In the genomic region with DNA sequence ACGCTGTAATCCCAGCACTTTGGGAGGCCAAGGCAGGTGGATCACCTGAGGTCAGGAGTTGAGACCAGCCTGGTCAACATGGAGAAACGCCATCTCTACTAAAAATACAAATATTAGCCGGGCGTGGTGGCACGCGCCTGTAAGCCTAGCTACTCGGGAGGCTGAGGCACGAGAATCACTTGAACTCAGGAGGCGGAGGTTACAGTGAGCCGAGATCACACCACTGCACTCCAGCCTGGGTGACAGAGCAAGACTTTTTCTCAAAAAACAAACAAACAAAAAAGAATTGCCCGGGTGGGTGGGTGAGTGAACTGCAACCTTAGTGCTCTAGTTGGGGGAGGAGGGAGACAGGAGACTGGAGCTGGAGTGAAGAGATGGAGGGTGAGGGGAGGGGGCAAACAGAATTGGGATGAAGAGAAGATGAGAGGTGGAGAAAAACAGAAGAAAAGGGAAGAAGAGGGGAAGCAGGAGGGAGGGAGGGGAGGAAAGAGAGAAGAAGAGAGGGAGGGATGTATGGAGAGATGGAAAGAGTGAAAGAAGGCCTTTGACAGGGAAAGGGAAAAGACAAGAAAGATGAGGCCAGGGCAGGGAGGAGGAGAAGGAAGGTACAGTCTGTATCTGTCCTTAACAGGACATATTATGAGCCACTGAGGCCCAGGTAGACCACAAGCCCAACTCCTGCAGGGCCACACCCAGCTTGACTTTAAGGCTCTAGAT, we compare ENCODE assay signal across 2 cellular contexts.
TF ChIP-seq lines count a peak whose summit lies in the region.

No MANE protein-coding gene starts in this region.

TF ChIP-seq in GM23338, 12 proteins besides CTCF, POLR2A, EP300 and RAD21:
- TF ChIP-seq, protein P1, sequence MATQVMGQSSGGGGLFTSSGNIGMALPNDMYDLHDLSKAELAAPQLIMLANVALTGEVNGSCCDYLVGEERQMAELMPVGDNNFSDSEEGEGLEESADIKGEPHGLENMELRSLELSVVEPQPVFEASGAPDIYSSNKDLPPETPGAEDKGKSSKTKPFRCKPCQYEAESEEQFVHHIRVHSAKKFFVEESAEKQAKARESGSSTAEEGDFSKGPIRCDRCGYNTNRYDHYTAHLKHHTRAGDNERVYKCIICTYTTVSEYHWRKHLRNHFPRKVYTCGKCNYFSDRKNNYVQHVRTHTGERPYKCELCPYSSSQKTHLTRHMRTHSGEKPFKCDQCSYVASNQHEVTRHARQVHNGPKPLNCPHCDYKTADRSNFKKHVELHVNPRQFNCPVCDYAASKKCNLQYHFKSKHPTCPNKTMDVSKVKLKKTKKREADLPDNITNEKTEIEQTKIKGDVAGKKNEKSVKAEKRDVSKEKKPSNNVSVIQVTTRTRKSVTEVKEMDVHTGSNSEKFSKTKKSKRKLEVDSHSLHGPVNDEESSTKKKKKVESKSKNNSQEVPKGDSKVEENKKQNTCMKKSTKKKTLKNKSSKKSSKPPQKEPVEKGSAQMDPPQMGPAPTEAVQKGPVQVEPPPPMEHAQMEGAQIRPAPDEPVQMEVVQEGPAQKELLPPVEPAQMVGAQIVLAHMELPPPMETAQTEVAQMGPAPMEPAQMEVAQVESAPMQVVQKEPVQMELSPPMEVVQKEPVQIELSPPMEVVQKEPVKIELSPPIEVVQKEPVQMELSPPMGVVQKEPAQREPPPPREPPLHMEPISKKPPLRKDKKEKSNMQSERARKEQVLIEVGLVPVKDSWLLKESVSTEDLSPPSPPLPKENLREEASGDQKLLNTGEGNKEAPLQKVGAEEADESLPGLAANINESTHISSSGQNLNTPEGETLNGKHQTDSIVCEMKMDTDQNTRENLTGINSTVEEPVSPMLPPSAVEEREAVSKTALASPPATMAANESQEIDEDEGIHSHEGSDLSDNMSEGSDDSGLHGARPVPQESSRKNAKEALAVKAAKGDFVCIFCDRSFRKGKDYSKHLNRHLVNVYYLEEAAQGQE (IDR thresholded peaks at IDR 0.05; ENCODE audit: unreplicated experiment), result no peak
- no peak for TF ChIP-seq NANOG (IDR thresholded peaks at IDR 0.05; ENCODE audit: borderline replicate concordance)
- TF ChIP-seq, protein P2, sequence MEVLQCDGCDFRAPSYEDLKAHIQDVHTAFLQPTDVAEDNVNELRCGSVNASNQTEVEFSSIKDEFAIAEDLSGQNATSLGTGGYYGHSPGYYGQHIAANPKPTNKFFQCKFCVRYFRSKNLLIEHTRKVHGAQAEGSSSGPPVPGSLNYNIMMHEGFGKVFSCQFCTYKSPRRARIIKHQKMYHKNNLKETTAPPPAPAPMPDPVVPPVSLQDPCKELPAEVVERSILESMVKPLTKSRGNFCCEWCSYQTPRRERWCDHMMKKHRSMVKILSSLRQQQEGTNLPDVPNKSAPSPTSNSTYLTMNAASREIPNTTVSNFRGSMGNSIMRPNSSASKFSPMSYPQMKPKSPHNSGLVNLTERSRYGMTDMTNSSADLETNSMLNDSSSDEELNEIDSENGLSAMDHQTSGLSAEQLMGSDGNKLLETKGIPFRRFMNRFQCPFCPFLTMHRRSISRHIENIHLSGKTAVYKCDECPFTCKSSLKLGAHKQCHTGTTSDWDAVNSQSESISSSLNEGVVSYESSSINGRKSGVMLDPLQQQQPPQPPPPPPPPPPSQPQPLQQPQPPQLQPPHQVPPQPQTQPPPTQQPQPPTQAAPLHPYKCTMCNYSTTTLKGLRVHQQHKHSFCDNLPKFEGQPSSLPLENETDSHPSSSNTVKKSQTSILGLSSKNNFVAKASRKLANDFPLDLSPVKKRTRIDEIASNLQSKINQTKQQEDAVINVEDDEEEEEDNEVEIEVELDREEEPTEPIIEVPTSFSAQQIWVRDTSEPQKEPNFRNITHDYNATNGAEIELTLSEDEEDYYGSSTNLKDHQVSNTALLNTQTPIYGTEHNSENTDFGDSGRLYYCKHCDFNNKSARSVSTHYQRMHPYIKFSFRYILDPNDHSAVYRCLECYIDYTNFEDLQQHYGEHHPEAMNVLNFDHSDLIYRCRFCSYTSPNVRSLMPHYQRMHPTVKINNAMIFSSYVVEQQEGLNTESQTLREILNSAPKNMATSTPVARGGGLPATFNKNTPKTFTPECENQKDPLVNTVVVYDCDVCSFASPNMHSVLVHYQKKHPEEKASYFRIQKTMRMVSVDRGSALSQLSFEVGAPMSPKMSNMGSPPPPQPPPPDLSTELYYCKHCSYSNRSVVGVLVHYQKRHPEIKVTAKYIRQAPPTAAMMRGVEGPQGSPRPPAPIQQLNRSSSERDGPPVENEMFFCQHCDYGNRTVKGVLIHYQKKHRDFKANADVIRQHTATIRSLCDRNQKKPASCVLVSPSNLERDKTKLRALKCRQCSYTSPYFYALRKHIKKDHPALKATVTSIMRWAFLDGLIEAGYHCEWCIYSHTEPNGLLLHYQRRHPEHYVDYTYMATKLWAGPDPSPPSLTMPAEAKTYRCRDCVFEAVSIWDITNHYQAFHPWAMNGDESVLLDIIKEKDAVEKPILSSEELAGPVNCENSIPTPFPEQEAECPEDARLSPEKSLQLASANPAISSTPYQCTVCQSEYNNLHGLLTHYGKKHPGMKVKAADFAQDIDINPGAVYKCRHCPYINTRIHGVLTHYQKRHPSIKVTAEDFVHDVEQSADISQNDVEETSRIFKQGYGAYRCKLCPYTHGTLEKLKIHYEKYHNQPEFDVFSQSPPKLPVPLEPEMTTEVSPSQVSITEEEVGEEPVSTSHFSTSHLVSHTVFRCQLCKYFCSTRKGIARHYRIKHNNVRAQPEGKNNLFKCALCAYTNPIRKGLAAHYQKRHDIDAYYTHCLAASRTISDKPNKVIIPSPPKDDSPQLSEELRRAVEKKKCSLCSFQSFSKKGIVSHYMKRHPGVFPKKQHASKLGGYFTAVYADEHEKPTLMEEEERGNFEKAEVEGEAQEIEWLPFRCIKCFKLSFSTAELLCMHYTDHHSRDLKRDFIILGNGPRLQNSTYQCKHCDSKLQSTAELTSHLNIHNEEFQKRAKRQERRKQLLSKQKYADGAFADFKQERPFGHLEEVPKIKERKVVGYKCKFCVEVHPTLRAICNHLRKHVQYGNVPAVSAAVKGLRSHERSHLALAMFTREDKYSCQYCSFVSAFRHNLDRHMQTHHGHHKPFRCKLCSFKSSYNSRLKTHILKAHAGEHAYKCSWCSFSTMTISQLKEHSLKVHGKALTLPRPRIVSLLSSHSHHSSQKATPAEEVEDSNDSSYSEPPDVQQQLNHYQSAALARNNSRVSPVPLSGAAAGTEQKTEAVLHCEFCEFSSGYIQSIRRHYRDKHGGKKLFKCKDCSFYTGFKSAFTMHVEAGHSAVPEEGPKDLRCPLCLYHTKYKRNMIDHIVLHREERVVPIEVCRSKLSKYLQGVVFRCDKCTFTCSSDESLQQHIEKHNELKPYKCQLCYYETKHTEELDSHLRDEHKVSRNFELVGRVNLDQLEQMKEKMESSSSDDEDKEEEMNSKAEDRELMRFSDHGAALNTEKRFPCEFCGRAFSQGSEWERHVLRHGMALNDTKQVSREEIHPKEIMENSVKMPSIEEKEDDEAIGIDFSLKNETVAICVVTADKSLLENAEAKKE (CRISPR knock-in tag; IDR thresholded peaks at IDR 0.05), result no peak

TF ChIP-seq in H1, 55 proteins besides CTCF, POLR2A, EP300 and RAD21:
- TF ChIP-seq CEBPB (IDR thresholded peaks at IDR 0.05; ENCODE audit: low read depth, low read length) (no peak), MAFK (IDR thresholded peaks at IDR 0.05; ENCODE audit: low read depth, low read length) (no peak), RNF2 (IDR thresholded peaks at IDR 0.05; ENCODE audit: borderline replicate concordance, low read depth, low read length, missing control alignments, poor library complexity, severe bottlenecking) (no peak), HDAC2 (IDR thresholded peaks at IDR 0.05; ENCODE audit: borderline replicate concordance in 1 of 2, low read depth in 2 of 2, low read length in 2 of 2) (no peak), TEAD4 (IDR thresholded peaks at IDR 0.05; ENCODE audit: low read depth, low read length) (no peak), TBP (IDR thresholded peaks at IDR 0.05; ENCODE audit: low read depth, low read length) (no peak), BRCA1 (IDR thresholded peaks at IDR 0.05; ENCODE audit: low read depth, low read length) (no peak), GTF2F1 (IDR thresholded peaks at IDR 0.05; ENCODE audit: borderline replicate concordance, low read depth, low read length) (no peak), POLR2AphosphoS5 (IDR thresholded peaks at IDR 0.05; ENCODE audit: low read depth, low read length) (no peak), FOSL1 (IDR thresholded peaks at IDR 0.05; ENCODE audit: insufficient read depth, low read depth, low read length) (no peak), SIX5 (IDR thresholded peaks at IDR 0.05; ENCODE audit: low read depth, low read length) (no peak), SIRT6 (IDR thresholded peaks at IDR 0.05; ENCODE audit: low read length) (no peak), EZH2 (IDR thresholded peaks at IDR 0.05; ENCODE audit: low read depth, low read length, severe bottlenecking) (no peak), NRF1 (IDR thresholded peaks at IDR 0.05; ENCODE audit: low read depth, low read length) (no peak)
- TF ChIP-seq, protein P3, sequence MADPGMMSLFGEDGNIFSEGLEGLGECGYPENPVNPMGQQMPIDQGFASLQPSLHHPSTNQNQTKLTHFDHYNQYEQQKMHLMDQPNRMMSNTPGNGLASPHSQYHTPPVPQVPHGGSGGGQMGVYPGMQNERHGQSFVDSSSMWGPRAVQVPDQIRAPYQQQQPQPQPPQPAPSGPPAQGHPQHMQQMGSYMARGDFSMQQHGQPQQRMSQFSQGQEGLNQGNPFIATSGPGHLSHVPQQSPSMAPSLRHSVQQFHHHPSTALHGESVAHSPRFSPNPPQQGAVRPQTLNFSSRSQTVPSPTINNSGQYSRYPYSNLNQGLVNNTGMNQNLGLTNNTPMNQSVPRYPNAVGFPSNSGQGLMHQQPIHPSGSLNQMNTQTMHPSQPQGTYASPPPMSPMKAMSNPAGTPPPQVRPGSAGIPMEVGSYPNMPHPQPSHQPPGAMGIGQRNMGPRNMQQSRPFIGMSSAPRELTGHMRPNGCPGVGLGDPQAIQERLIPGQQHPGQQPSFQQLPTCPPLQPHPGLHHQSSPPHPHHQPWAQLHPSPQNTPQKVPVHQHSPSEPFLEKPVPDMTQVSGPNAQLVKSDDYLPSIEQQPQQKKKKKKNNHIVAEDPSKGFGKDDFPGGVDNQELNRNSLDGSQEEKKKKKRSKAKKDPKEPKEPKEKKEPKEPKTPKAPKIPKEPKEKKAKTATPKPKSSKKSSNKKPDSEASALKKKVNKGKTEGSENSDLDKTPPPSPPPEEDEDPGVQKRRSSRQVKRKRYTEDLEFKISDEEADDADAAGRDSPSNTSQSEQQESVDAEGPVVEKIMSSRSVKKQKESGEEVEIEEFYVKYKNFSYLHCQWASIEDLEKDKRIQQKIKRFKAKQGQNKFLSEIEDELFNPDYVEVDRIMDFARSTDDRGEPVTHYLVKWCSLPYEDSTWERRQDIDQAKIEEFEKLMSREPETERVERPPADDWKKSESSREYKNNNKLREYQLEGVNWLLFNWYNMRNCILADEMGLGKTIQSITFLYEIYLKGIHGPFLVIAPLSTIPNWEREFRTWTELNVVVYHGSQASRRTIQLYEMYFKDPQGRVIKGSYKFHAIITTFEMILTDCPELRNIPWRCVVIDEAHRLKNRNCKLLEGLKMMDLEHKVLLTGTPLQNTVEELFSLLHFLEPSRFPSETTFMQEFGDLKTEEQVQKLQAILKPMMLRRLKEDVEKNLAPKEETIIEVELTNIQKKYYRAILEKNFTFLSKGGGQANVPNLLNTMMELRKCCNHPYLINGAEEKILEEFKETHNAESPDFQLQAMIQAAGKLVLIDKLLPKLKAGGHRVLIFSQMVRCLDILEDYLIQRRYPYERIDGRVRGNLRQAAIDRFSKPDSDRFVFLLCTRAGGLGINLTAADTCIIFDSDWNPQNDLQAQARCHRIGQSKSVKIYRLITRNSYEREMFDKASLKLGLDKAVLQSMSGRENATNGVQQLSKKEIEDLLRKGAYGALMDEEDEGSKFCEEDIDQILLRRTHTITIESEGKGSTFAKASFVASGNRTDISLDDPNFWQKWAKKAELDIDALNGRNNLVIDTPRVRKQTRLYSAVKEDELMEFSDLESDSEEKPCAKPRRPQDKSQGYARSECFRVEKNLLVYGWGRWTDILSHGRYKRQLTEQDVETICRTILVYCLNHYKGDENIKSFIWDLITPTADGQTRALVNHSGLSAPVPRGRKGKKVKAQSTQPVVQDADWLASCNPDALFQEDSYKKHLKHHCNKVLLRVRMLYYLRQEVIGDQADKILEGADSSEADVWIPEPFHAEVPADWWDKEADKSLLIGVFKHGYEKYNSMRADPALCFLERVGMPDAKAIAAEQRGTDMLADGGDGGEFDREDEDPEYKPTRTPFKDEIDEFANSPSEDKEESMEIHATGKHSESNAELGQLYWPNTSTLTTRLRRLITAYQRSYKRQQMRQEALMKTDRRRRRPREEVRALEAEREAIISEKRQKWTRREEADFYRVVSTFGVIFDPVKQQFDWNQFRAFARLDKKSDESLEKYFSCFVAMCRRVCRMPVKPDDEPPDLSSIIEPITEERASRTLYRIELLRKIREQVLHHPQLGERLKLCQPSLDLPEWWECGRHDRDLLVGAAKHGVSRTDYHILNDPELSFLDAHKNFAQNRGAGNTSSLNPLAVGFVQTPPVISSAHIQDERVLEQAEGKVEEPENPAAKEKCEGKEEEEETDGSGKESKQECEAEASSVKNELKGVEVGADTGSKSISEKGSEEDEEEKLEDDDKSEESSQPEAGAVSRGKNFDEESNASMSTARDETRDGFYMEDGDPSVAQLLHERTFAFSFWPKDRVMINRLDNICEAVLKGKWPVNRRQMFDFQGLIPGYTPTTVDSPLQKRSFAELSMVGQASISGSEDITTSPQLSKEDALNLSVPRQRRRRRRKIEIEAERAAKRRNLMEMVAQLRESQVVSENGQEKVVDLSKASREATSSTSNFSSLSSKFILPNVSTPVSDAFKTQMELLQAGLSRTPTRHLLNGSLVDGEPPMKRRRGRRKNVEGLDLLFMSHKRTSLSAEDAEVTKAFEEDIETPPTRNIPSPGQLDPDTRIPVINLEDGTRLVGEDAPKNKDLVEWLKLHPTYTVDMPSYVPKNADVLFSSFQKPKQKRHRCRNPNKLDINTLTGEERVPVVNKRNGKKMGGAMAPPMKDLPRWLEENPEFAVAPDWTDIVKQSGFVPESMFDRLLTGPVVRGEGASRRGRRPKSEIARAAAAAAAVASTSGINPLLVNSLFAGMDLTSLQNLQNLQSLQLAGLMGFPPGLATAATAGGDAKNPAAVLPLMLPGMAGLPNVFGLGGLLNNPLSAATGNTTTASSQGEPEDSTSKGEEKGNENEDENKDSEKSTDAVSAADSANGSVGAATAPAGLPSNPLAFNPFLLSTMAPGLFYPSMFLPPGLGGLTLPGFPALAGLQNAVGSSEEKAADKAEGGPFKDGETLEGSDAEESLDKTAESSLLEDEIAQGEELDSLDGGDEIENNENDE (IDR thresholded peaks at IDR 0.05; ENCODE audit: insufficient replicate concordance, low read length), result no peak
- TF ChIP-seq, protein P4, sequence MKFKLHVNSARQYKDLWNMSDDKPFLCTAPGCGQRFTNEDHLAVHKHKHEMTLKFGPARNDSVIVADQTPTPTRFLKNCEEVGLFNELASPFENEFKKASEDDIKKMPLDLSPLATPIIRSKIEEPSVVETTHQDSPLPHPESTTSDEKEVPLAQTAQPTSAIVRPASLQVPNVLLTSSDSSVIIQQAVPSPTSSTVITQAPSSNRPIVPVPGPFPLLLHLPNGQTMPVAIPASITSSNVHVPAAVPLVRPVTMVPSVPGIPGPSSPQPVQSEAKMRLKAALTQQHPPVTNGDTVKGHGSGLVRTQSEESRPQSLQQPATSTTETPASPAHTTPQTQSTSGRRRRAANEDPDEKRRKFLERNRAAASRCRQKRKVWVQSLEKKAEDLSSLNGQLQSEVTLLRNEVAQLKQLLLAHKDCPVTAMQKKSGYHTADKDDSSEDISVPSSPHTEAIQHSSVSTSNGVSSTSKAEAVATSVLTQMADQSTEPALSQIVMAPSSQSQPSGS (IDR thresholded peaks at IDR 0.05; ENCODE audit: low read length), result no peak
